Comparison of ENCODE assay signal across 13 cellular contexts in the genomic region with DNA sequence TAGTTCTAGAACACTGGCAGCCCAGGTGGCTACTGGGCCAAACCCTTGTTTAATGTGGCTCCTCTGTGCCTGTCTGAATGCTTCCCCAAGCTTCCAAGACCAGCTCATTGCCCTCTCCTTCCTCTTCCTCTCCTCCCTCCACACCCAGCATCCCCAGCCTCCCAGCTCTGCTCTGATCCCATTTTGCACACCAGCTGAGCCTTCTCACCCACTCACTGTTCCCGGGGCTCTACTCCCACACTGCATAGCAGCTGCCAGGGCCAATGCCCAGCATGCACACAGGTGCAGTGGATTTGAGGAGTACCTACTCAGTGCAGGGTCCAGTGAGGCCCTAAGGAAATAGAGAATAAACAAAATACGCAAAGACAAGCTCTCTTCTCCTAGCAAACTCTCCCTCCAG.
"Had no signal": no experiment of that assay in that cellular context is flagged by ENCODE, and none has a peak within 500 bp of the region (broad histone marks: within the 10 kb centered on the region; RNA-seq: fewer than 3 reads in every experiment).

No MANE protein-coding gene starts in this region.

- H3K4me3 ChIP-seq: Peyer's patch, SJSA1 had no signal

- DNase-seq: NCI-H2029; NK-92 treated with Interleukin-12 subunit alpha and Interleukin-12 subunit beta, amount 100 ng/mL, for 24 hours had no signal

- H3K4me3 Mint-ChIP-seq: activated CD4-positive, alpha-beta T cell treated with anti-CD3 and anti-CD28 coated beads for 36 hours; activated CD4-positive, alpha-beta T cell treated with anti-CD3 and anti-CD28 coated beads, Interleukin-2, amount 10 ng/mL, durations not matched to agents 7 days and 5 days; activated CD8-positive, alpha-beta T cell treated with anti-CD3 and anti-CD28 coated beads, Interleukin-2, amount 10 ng/mL, durations not matched to agents 7 days and 5 days; activated naive CD8-positive, alpha-beta T cell treated with anti-CD3 and anti-CD28 coated beads for 36 hours; T-helper 1 cell treated with Interleukin-12 subunit alpha and Interleukin-12 subunit beta and Interleukin-4 antibody, amounts not matched to agents 30 μg/mL and 1 μg/mL, for 36 hours; T-helper 2 cell treated with Interferon-gamma antibody and Interleukin-4, amounts not matched to agents 5 μg/mL and 100 μg/mL, for 36 hours; WTC11 had no signal

- H3K4me2 ChIP-seq: SK-N-SH had no signal

- H3K27ac ChIP-seq: brain microvascular endothelial cell, Peyer's patch, SJSA1 had no signal

- H3K4me1 ChIP-seq: Peyer's patch, SJSA1 had no signal

- H3K9me3 ChIP-seq: Peyer's patch, SJSA1, SK-N-SH had no signal

- H3K9ac ChIP-seq: SK-N-SH had no signal

- H3K4me1 Mint-ChIP-seq: activated CD4-positive, alpha-beta T cell treated with anti-CD3 and anti-CD28 coated beads for 36 hours; activated CD4-positive, alpha-beta T cell treated with anti-CD3 and anti-CD28 coated beads, Interleukin-2, amount 10 ng/mL, durations not matched to agents 7 days and 5 days had no signal

- H3K9me3 Mint-ChIP-seq: activated CD4-positive, alpha-beta T cell treated with anti-CD3 and anti-CD28 coated beads, Interleukin-2, amount 10 ng/mL, durations not matched to agents 7 days and 5 days; activated naive CD8-positive, alpha-beta T cell treated with anti-CD3 and anti-CD28 coated beads for 36 hours; T-helper 1 cell treated with Interleukin-12 subunit alpha and Interleukin-12 subunit beta and Interleukin-4 antibody, amounts not matched to agents 30 μg/mL and 1 μg/mL, for 36 hours; T-helper 2 cell treated with Interferon-gamma antibody and Interleukin-4, amounts not matched to agents 5 μg/mL and 100 μg/mL, for 36 hours; WTC11 had no signal

- H3K27me3 ChIP-seq: brain microvascular endothelial cell, Peyer's patch, SJSA1 had no signal

- H3K36me3 Mint-ChIP-seq: activated naive CD8-positive, alpha-beta T cell treated with anti-CD3 and anti-CD28 coated beads for 36 hours; WTC11 had no signal

- H3K36me3 ChIP-seq: brain microvascular endothelial cell, Peyer's patch, SJSA1 had no signal

- H3K27ac Mint-ChIP-seq: activated CD4-positive, alpha-beta T cell treated with anti-CD3 and anti-CD28 coated beads for 36 hours; activated CD4-positive, alpha-beta T cell treated with anti-CD3 and anti-CD28 coated beads, Interleukin-2, amount 10 ng/mL, durations not matched to agents 7 days and 5 days; activated CD8-positive, alpha-beta T cell treated with anti-CD3 and anti-CD28 coated beads, Interleukin-2, amount 10 ng/mL, durations not matched to agents 7 days and 5 days; activated naive CD8-positive, alpha-beta T cell treated with anti-CD3 and anti-CD28 coated beads for 36 hours; T-helper 1 cell treated with Interleukin-12 subunit alpha and Interleukin-12 subunit beta and Interleukin-4 antibody, amounts not matched to agents 30 μg/mL and 1 μg/mL, for 36 hours; T-helper 2 cell treated with Interferon-gamma antibody and Interleukin-4, amounts not matched to agents 5 μg/mL and 100 μg/mL, for 36 hours; WTC11 had no signal
